ENCODE assay signal across 24 cellular contexts in genomic region chr14:104465482-104466390, GRCh38.
"Had no signal": no experiment of that assay in that cellular context is flagged by ENCODE, and none has a peak within 500 bp of the region (broad histone marks: within the 10 kb centered on the region; RNA-seq: fewer than 3 reads in every experiment).

No MANE protein-coding gene starts in this region.

- FAIRE-seq: islet of Langerhans, urothelium cell line had no signal

- H3K27me3 ChIP-seq: testis, thyroid gland had no signal

- H3K36me3 Mint-ChIP-seq: immature natural killer cell; memory B cell; natural killer cell treated with Interleukin-12 subunit alpha and Interleukin-12 subunit beta and Interleukin-15 and Interleukin-18, amount 100 ng/mL, for 72 hours had no signal

- H3K4me3 Mint-ChIP-seq: immature natural killer cell; memory B cell; naive thymus-derived CD4-positive, alpha-beta T cell; natural killer cell treated with Interleukin-12 subunit alpha and Interleukin-12 subunit beta and Interleukin-15 and Interleukin-18, amount 100 ng/mL, for 72 hours; stimulated activated naive B cell treated with anti-CD40 and anti-IgM and Interleukin-4, amounts not matched to agents 10 μg/mL and 1 μg/mL and 100 μg/mL, for 72 hours had no signal

- H3K27ac ChIP-seq: left ventricle myocardium inferior, skin epidermis, stomach, testis, thyroid gland, upper lobe of right lung had no signal

- H3K27ac Mint-ChIP-seq: immature natural killer cell; memory B cell; naive thymus-derived CD4-positive, alpha-beta T cell; natural killer cell treated with Interleukin-12 subunit alpha and Interleukin-12 subunit beta and Interleukin-15 and Interleukin-18, amount 100 ng/mL, for 72 hours; progenitor cell of endocrine pancreas; stimulated activated naive B cell treated with anti-CD40 and anti-IgM and Interleukin-4, amounts not matched to agents 10 μg/mL and 1 μg/mL and 100 μg/mL, for 72 hours had no signal

- DNase-seq: hypothalamus; immature natural killer cell; left ventricle myocardium inferior; midbrain; mucosa of descending colon; naive thymus-derived CD4-positive, alpha-beta T cell; right cardiac atrium; stimulated activated CD4-positive, alpha-beta T cell treated with anti-CD3 and anti-CD28 coated beads, Interleukin-12 subunit alpha, Interleukin-12 subunit beta, amount 100 ng/mL, for 4 hours; stimulated activated CD4-positive, alpha-beta T cell treated with anti-CD3 and anti-CD28 coated beads, Interleukin-15, amount 100 ng/mL, for 24 hours; stimulated activated CD4-positive, alpha-beta T cell treated with anti-CD3 and anti-CD28 coated beads, Interleukin-4, amount 100 ng/mL, for 1 hour; stimulated activated naive B cell treated with anti-CD40 and anti-IgM and Interleukin-4, amounts not matched to agents 10 μg/mL and 1 μg/mL and 100 μg/mL, for 72 hours; stimulated activated naive CD8-positive, alpha-beta T cell treated with anti-CD3 and anti-CD28 coated beads, Interleukin-15, Interleukin-2, amounts not matched to agents 100 U/mL and 50 U/mL, for 24 hours; testis; thyroid gland; trophoblast cell; upper lobe of right lung had no signal

- H3K9me3 ChIP-seq: left ventricle myocardium inferior, mucosa of descending colon, stomach, testis, thyroid gland, upper lobe of right lung had no signal

- H3K9me3 Mint-ChIP-seq: immature natural killer cell; memory B cell; natural killer cell treated with Interleukin-12 subunit alpha and Interleukin-12 subunit beta and Interleukin-15 and Interleukin-18, amount 100 ng/mL, for 72 hours; stimulated activated naive B cell treated with anti-CD40 and anti-IgM and Interleukin-4, amounts not matched to agents 10 μg/mL and 1 μg/mL and 100 μg/mL, for 72 hours had no signal

- ATAC-seq: mucosa of descending colon; naive thymus-derived CD4-positive, alpha-beta T cell; natural killer cell treated with Interleukin-12 subunit alpha and Interleukin-12 subunit beta and Interleukin-15 and Interleukin-18, amount 100 ng/mL, for 72 hours; right cardiac atrium; sciatic nerve; stimulated activated naive B cell treated with anti-CD40 and anti-IgM and Interleukin-4, amounts not matched to agents 10 μg/mL and 1 μg/mL and 100 μg/mL, for 72 hours; stimulated activated naive CD8-positive, alpha-beta T cell treated with anti-CD3 and anti-CD28 coated beads, Interleukin-15, Interleukin-2, amounts not matched to agents 100 U/mL and 50 U/mL, for 24 hours; upper lobe of right lung had no signal

- H3K4me3 ChIP-seq: left ventricle myocardium inferior, mucosa of descending colon, skin epidermis, stomach, testis, thyroid gland, upper lobe of right lung had no signal

- H3K36me3 ChIP-seq: left ventricle myocardium inferior, stomach, thyroid gland, upper lobe of right lung had no signal
